ENCODE assay signal across 19 cellular contexts in genomic region chr12:84411031-84411430, GRCh38.
"Had no signal": no experiment of that assay in that cellular context is flagged by ENCODE, and none has a peak within 500 bp of the region (broad histone marks: within the 10 kb centered on the region; RNA-seq: fewer than 3 reads in every experiment).

No MANE protein-coding gene starts in this region.

- ATAC-seq: activated T-helper 17 cell treated with anti-CD3 and anti-CD28 coated beads, Interleukin-2, amount 50 U/mL, for 72 hours; WTC11 had no signal

- H3K4me2 ChIP-seq: KMS-11 had no signal

- H3K27me3 ChIP-seq: brain microvascular endothelial cell, cardiac muscle cell, Peyer's patch had no signal

- H3K4me1 ChIP-seq: Peyer's patch had no signal

- H3K36me3 ChIP-seq: brain microvascular endothelial cell, cardiac muscle cell, Peyer's patch had no signal

- H3K27ac ChIP-seq: brain microvascular endothelial cell, cardiac muscle cell, KMS-11, Peyer's patch, SK-N-MC had no signal

- H3K9ac ChIP-seq: KMS-11 had no signal

- H3K4me3 ChIP-seq: cardiac muscle cell, Peyer's patch, SK-N-MC had no signal

- DNase-seq: activated CD4-positive, alpha-beta memory T cell treated with anti-CD3 and anti-CD28 coated beads for 36 hours; activated CD4-positive, alpha-beta T cell treated with anti-CD3 and anti-CD28 coated beads, Interleukin-2, amount 10 ng/mL, durations not matched to agents 24 days and 14 days; activated CD4-positive, CD25-positive, alpha-beta regulatory T cell treated with anti-CD3 and anti-CD28 coated beads, Interleukin-2, amount 50 U/mL, for 72 hours; activated CD8-positive, alpha-beta memory T cell treated with anti-CD3 and anti-CD28 coated beads for 24 hours; activated gamma-delta T cell; activated naive CD4-positive, alpha-beta T cell treated with anti-CD3 and anti-CD28 coated beads for 36 hours; activated T-cell treated with anti-CD3 and anti-CD28 coated beads, Interleukin-2, amount 50 U/mL, for 48 hours; brain microvascular endothelial cell; NCI-H1092; NCI-H1930; NCI-H446; NCI-H526; Peyer's patch; SHP77 had no signal

- H3K9me3 ChIP-seq: Peyer's patch had no signal
